28 cellular contexts compared by ENCODE assay signal in genomic region chr22:42261266-42261665, GRCh38. TPM values are rescaled to one million over a fixed set of nuclear protein-coding genes. Genes with fewer than 3 reads are reported as not detected.
DNase-seq lines count a peak whose midpoint lies in the region; ATAC-seq, FAIRE-seq and TF ChIP-seq lines count a peak whose summit lies in the region.
"Had no signal": no experiment of that assay in that cellular context is flagged by ENCODE, and none has a peak within 500 bp of the region (broad histone marks: within the 10 kb centered on the region; RNA-seq: fewer than 3 reads in every experiment).

No MANE protein-coding gene starts in this region.

- no peak overlapping the region for H4K5ac ChIP-seq in IMR-90 (ENCODE audit: low read depth, low read length)

- peak; percentile 9 for FAIRE-seq in keratinocyte (lab: Jason Lieb, UNC)

- TF ChIP-seq RAD21 in IMR-90 (IDR thresholded peaks at IDR 0.05; ENCODE audit: low read length), result no peak

- H3K4me1 ChIP-seq in CD8-positive, alpha-beta T cell (ENCODE audit: insufficient read depth, low read length), result peaks cover 79% of the 10 kb centered on the region
- H3K4me1 ChIP-seq in IMR-90 (ENCODE audit: control insufficient read depth, insufficient read depth, low read length) (peaks cover 11% of the 10 kb centered on the region), keratinocyte (ENCODE audit: control insufficient read depth, extremely low read depth, insufficient read depth, low read length) (peaks cover 2% of the 10 kb centered on the region)
- H3K4me1 ChIP-seq: parathyroid adenoma had no signal

- H3K9me3 Mint-ChIP-seq in CD8-positive, alpha-beta T cell, result no peaks in the 10 kb centered on the region
- H3K9me3 Mint-ChIP-seq: CD8-positive, alpha-beta memory T cell; dendritic cell treated with granulocyte-macrophage colony-stimulating factor and Interleukin-4, amounts not matched to agents 40 ng/mL and 50 ng/mL, for 4 days; mesothelial cell of epicardium; nephron progenitor cell had no signal

- POLR2A ChIA-PET in CD8-positive, alpha-beta T cell (lab: Charles Lee), result no interaction called here
- POLR2A ChIA-PET in IMR-90 (lab: Charles Lee; ENCODE audit: unreplicated experiment), result no interaction called here

- 0% methylated on average over 1 of the region's 1 CpG; no CpG with 5 or more reads in 1 of the 2 experiments for WGBS in IMR-90 (ENCODE audit: extremely low coverage in 2 of 2, insufficient read length in 1 of 2), 2 experiments

- H3K9me1 ChIP-seq in IMR-90 (ENCODE audit: insufficient read depth, low read length) (peaks cover 15% of the 10 kb centered on the region), keratinocyte (ENCODE audit: control insufficient read depth, extremely low read depth, insufficient read depth, low read length) (peaks cover 3% of the 10 kb centered on the region)

- intact Hi-C loops in CD8-positive, alpha-beta T cell (cut with DNase I, micrococcal nuclease), result no loop called here
- intact Hi-C loops in IMR-90 (cut with micrococcal nuclease), result no loop called here

- no peak overlapping the region for H2BK5ac ChIP-seq in IMR-90 (ENCODE audit: low read depth, low read length, poor library complexity, severe bottlenecking)

- H4K20me1 ChIP-seq in IMR-90 (ENCODE audit: insufficient read depth, low read length) (peaks cover 94% of the 10 kb centered on the region), keratinocyte (ENCODE audit: control insufficient read depth, extremely low read depth, insufficient read depth, low read length) (peaks cover 42% of the 10 kb centered on the region)

- TF ChIP-seq CTCF in CD8-positive, alpha-beta T cell (IDR thresholded peaks at IDR 0.05), result no peak
- TF ChIP-seq CTCF in IMR-90 (conservative IDR thresholded peaks at IDR 0.05; ENCODE audit: low read depth, low read length) (no peak), keratinocyte (optimal IDR thresholded peaks at IDR 0.05 in 1 of 3, IDR thresholded peaks at IDR 0.05 in 1 of 3, conservative IDR thresholded peaks at IDR 0.05 in 1 of 3; ENCODE audit: extremely low read depth in 1 of 3, insufficient read depth in 2 of 3, low read length in 3 of 3) (no peak)

- in situ Hi-C loops in IMR-90 (cut with MboI; ENCODE audit: low sequenced_read_pairs), result no loop called here

- no peaks in the 10 kb centered on the region for H3K9me3 ChIP-seq in CD8-positive, alpha-beta T cell (ENCODE audit: low read length)
- no peaks in the 10 kb centered on the region for H3K9me3 ChIP-seq in IMR-90 (ENCODE audit: control insufficient read depth, insufficient read depth, low read length)
- H3K9me3 ChIP-seq in keratinocyte (ENCODE audit: control insufficient read depth, low read depth, low read length), result no peaks in the 10 kb centered on the region
- H3K9me3 ChIP-seq: thoracic aorta, vagina had no signal

- no peak overlapping the region for H3K23ac ChIP-seq in IMR-90 (ENCODE audit: low read depth, low read length)

- no peak overlapping the region for H3K4me3 Mint-ChIP-seq in CD8-positive, alpha-beta T cell
- H3K4me3 Mint-ChIP-seq: CD8-positive, alpha-beta memory T cell; dendritic cell treated with granulocyte-macrophage colony-stimulating factor and Interleukin-4, amounts not matched to agents 40 ng/mL and 50 ng/mL, for 4 days; mesothelial cell of epicardium; nephron progenitor cell had no signal

- H3K27me3 ChIP-seq in CD8-positive, alpha-beta T cell (ENCODE audit: insufficient read depth, low read length), result no peaks in the 10 kb centered on the region
- H3K27me3 ChIP-seq in IMR-90 (ENCODE audit: control insufficient read depth, insufficient read depth, low read length) (no peaks in the 10 kb centered on the region), keratinocyte (ENCODE audit: control insufficient read depth, extremely low read depth, insufficient read depth, low read length) (no peaks in the 10 kb centered on the region)
- H3K27me3 ChIP-seq: vagina had no signal

- H3K36me3 Mint-ChIP-seq in CD8-positive, alpha-beta T cell, result no peaks in the 10 kb centered on the region
- H3K36me3 Mint-ChIP-seq: mesothelial cell of epicardium had no signal

- BruUV-seq in IMR-90 (replicated peaks; lab: Mats Ljungman, UMichigan), result no TSS peak

- H2AK9ac ChIP-seq in IMR-90 (replicated peaks; ENCODE audit: low read depth, low read length, poor library complexity), result no peak overlapping the region

- H3K27ac Mint-ChIP-seq in CD8-positive, alpha-beta T cell, result peak overlapping the region; percentile 69
- H3K27ac Mint-ChIP-seq: dendritic cell treated with granulocyte-macrophage colony-stimulating factor and Interleukin-4, amounts not matched to agents 40 ng/mL and 50 ng/mL, for 4 days; mesothelial cell of epicardium; nephron progenitor cell had no signal

- no peaks in the 10 kb centered on the region for H3K27me3 Mint-ChIP-seq in CD8-positive, alpha-beta T cell (ENCODE audit: low read depth)
- H3K27me3 Mint-ChIP-seq: CD8-positive, alpha-beta memory T cell; dendritic cell treated with granulocyte-macrophage colony-stimulating factor and Interleukin-4, amounts not matched to agents 40 ng/mL and 50 ng/mL, for 4 days had no signal

- no peak overlapping the region for H3K56ac ChIP-seq in IMR-90 (ENCODE audit: extremely low read depth, insufficient read depth, low read length)

- H3K79me1 ChIP-seq in IMR-90 (ENCODE audit: low read depth in 1 of 2, low read length in 2 of 2), result peaks cover 66 to 97% of the 10 kb centered on the region in 2 experiments

- H4K91ac ChIP-seq in IMR-90 (ENCODE audit: insufficient read depth, low read depth, low read length), result no peak overlapping the region

- H3K9ac ChIP-seq in IMR-90 (ENCODE audit: low read depth, low read length) (no peak overlapping the region), keratinocyte (ENCODE audit: control insufficient read depth, extremely low read depth, insufficient read depth, low read length) (no peak overlapping the region)
- H3K9ac ChIP-seq: parathyroid adenoma had no signal

- TF ChIP-seq POLR2A in IMR-90 (IDR thresholded peaks at IDR 0.05; ENCODE audit: low read depth, low read length), result no peak

- no peak overlapping the region for H3K4me3 ChIP-seq in CD8-positive, alpha-beta T cell (ENCODE audit: low read depth, low read length)
- H3K4me3 ChIP-seq in IMR-90 (ENCODE audit: insufficient read depth, low read depth, low read length) (no peak overlapping the region), keratinocyte (ENCODE audit: control insufficient read depth in 2 of 3, extremely low read depth in 1 of 3, insufficient read depth in 2 of 3, low read depth in 1 of 3, low read length in 3 of 3) (no peak overlapping the region)
- H3K4me3 ChIP-seq: SK-N-MC, thoracic aorta, vagina had no signal

- no peak overlapping the region for H2BK20ac ChIP-seq in IMR-90 (ENCODE audit: low read depth, low read length)

- DNase-seq in CD8-positive, alpha-beta T cell, result no peak
- DNase-seq in IMR-90 (peak; percentile 72), dedifferentiated amniotic fluid mesenchymal stem cell (ENCODE audit: extremely low spot score) (peak; percentile 38), keratinocyte (ENCODE audit: low read depth, low spot score) (no peak), HPDE6-E6E7 (ENCODE audit: extremely low spot score) (no peak), HuH-7.5 (ENCODE audit: low spot score) (no peak)
- DNase-seq: activated CD4-positive, alpha-beta T cell treated with anti-CD3 and anti-CD28 coated beads for 4 hours; activated naive CD4-positive, alpha-beta T cell treated with Interleukin-2 at 50 U/mL for 16 hours; activated T-cell treated with anti-CD3 and anti-CD28 coated beads, Interleukin-2, amount 50 U/mL, for 48 hours; amygdala; CD8-positive, alpha-beta memory T cell; foreskin melanocyte; NCI-H1105; NCI-H1930; NCI-H2227 treated with DMSO at 0.1 percent for 48 hours; nephron progenitor cell; right cardiac atrium; stimulated activated CD4-positive, alpha-beta T cell treated with anti-CD3 and anti-CD28 coated beads, Interleukin-15, amount 100 ng/mL, for 24 hours; stimulated activated naive CD8-positive, alpha-beta T cell treated with anti-CD3 and anti-CD28 coated beads, Interleukin-15, Interleukin-2, amounts not matched to agents 100 U/mL and 50 U/mL, for 24 hours; T-helper 2 cell had no signal

- no peak for ATAC-seq in CD8-positive, alpha-beta T cell
- ATAC-seq in IMR-90 (ENCODE audit: low read depth) (peak; percentile 47), HG02884 (IDR thresholded peaks at IDR 0.05; ENCODE audit: unreplicated experiment) (no peak)
- ATAC-seq: left lobe of liver; right cardiac atrium; stimulated activated naive CD8-positive, alpha-beta T cell treated with anti-CD3 and anti-CD28 coated beads, Interleukin-15, Interleukin-2, amounts not matched to agents 100 U/mL and 50 U/mL, for 24 hours had no signal

- no peaks in the 10 kb centered on the region for H3K36me3 ChIP-seq in CD8-positive, alpha-beta T cell (ENCODE audit: insufficient read depth, low read length)
- no peaks in the 10 kb centered on the region for H3K36me3 ChIP-seq in IMR-90 (ENCODE audit: control insufficient read depth, insufficient read depth, low read length)
- H3K36me3 ChIP-seq in keratinocyte (ENCODE audit: control insufficient read depth in 2 of 2, extremely low read depth in 1 of 2, insufficient read depth in 2 of 2, low read length in 2 of 2), result no peaks in the 10 kb centered on the region
- H3K36me3 ChIP-seq: thoracic aorta, vagina had no signal

- H2BK15ac ChIP-seq in IMR-90 (ENCODE audit: low read depth, low read length), result no peak overlapping the region

- peaks cover 99% of the 10 kb centered on the region for H3K79me2 ChIP-seq in keratinocyte (ENCODE audit: control insufficient read depth, insufficient read depth, low read length)

- CTCF ChIA-PET in CD8-positive, alpha-beta T cell (lab: Charles Lee), result no interaction called here
- CTCF ChIA-PET in IMR-90 (lab: Yijun Ruan, JAX), result no interaction called here

- H3K4me2 ChIP-seq in IMR-90 (ENCODE audit: low read depth, low read length), result no peak overlapping the region
- H3K4me2 ChIP-seq in keratinocyte (ENCODE audit: control insufficient read depth, extremely low read depth, insufficient read depth, low read depth, low read length), result no peak overlapping the region

- H2AFZ ChIP-seq in IMR-90 (replicated peaks; ENCODE audit: low read length, poor library complexity), result no peak overlapping the region
- no peak overlapping the region for H2AFZ ChIP-seq in keratinocyte (ENCODE audit: control insufficient read depth, low read length)
- H2AFZ ChIP-seq: parathyroid adenoma had no signal

- H2BK120ac ChIP-seq in IMR-90 (ENCODE audit: low read depth, low read length), result no peak overlapping the region

- no peak overlapping the region for H4K8ac ChIP-seq in IMR-90 (ENCODE audit: low read depth in 2 of 2, low read length in 2 of 2)

- H3K4me1 Mint-ChIP-seq in CD8-positive, alpha-beta T cell (ENCODE audit: low read depth), result peaks cover 95% of the 10 kb centered on the region

- no peak overlapping the region for H3K4ac ChIP-seq in IMR-90 (ENCODE audit: low read depth, low read length)

- dilution Hi-C loops in IMR-90 (cut with HindIII; ENCODE audit: low sequenced_read_pairs, unreplicated experiment) (no loop called here), keratinocyte (cut with MboI; ENCODE audit: extremely low pct_ligation_motif_present, low sequenced_read_pairs) (no loop called here)

- no peak overlapping the region for H3K14ac ChIP-seq in IMR-90 (replicated peaks; ENCODE audit: low read depth, low read length)

- no peak overlapping the region for H2AK5ac ChIP-seq in IMR-90 (ENCODE audit: low read depth, low read length)

- H3K18ac ChIP-seq in IMR-90 (ENCODE audit: low read depth, low read length), result no peak overlapping the region

- H3K27ac ChIP-seq in CD8-positive, alpha-beta T cell (ENCODE audit: low read depth, low read length), result no peak overlapping the region
- H3K27ac ChIP-seq in IMR-90 (ENCODE audit: insufficient read depth, low read length) (no peak overlapping the region), keratinocyte (ENCODE audit: control insufficient read depth, insufficient read depth, low read length) (no peak overlapping the region)
- H3K27ac ChIP-seq: parathyroid adenoma, SK-N-MC, thoracic aorta, vagina had no signal

RNA-seq across cellular contexts. Expression of gene TCF20, which starts 9.2 kb away (rescaled TPM):
- total RNA-seq in CD8-positive, alpha-beta T cell, result 10 to 100 TPM; 50.7 to 60.6 TPM
- 20.0 and 23.7 TPM in 2 replicates for total RNA-seq in IMR-90 (2012; rRNA removed)
- 8.9 and 9.5 TPM in 2 replicates for polyA plus RNA-seq in IMR-90 (2012; rRNA removed)
- 5.9 and 6.1 TPM in 2 replicates for polyA plus RNA-seq in IMR-90 (2012; cell fraction: cytosol; rRNA removed)
- polyA plus RNA-seq in IMR-90 (2012; cell fraction: nucleus; rRNA removed; ENCODE audit: low replicate concordance), result 5.2 and 7.9 TPM in 2 replicates
- 20.9 to 35.0 TPM (median 23.9 TPM) in 3 replicates for polyA plus RNA-seq in keratinocyte
- polyA plus RNA-seq in keratinocyte (2011; ENCODE audit: low read depth), result 13.7 TPM
- 23.3 and 25.0 TPM in 2 replicates for polyA plus RNA-seq in keratinocyte (2011; cell fraction: cytosol; rRNA removed)
- polyA plus RNA-seq in keratinocyte (2011; cell fraction: nucleus; rRNA removed), result 57.0 and 61.1 TPM in 2 replicates
- polyA plus RNA-seq in keratinocyte (2012; ENCODE audit: low replicate concordance), result 17.7 and 28.1 TPM in 2 replicates
- 52.7 to 68.7 TPM (median 57.9 TPM) in 3 replicates for polyA minus RNA-seq in keratinocyte
- 40.5 TPM for polyA minus RNA-seq in keratinocyte (2011; cell fraction: cytosol; rRNA and poly(A)+ RNA removed)
- 48.7 and 80.7 TPM in 2 replicates for polyA minus RNA-seq in keratinocyte (2011; cell fraction: nucleus; rRNA and poly(A)+ RNA removed)

Comparison
In these comparisons a context has a peak if more than half of its experiments do, and no peak if none do; other contexts are left out.
1. DNase-seq: peak in IMR-90 (single experiment) and dedifferentiated amniotic fluid mesenchymal stem cell (single experiment); none in CD8-positive, alpha-beta T cell (0 of 7), keratinocyte (single experiment), HPDE6-E6E7 (single experiment) and HuH-7.5 (single experiment).